In genomic region chr11:2517016-2517385, GRCh38 we compare ENCODE assay signal across 21 cellular contexts.
DNase-seq lines count a peak whose midpoint lies in the region; ATAC-seq lines count a peak whose summit lies in the region.
"Had no signal": no experiment of that assay in that cellular context is flagged by ENCODE, and none has a peak within 500 bp of the region (broad histone marks: within the 10 kb centered on the region; RNA-seq: fewer than 3 reads in every experiment).

No MANE protein-coding gene starts in this region.

- 0 out of 2 replicates have a peak, but pooled peaks cover 2% of the 10 kb centered on the region for H3K27me3 ChIP-seq in H7 (ENCODE audit: control insufficient read depth, insufficient read depth, low read length)
- H3K27me3 ChIP-seq in right cardiac atrium (ENCODE audit: control insufficient read depth, insufficient read depth) = no peaks in the 10 kb centered on the region
- H3K27me3 ChIP-seq: neutrophil had no signal

- H3K27ac ChIP-seq in right cardiac atrium (ENCODE audit: low read length) = no peak overlapping the region
- H3K27ac ChIP-seq: neutrophil had no signal

- ATAC-seq in right cardiac atrium (no peak), HG02642 (IDR thresholded peaks at IDR 0.05; ENCODE audit: poor library complexity, unreplicated experiment) (no peak)
- ATAC-seq: effector memory CD8-positive, alpha-beta T cell; mucosa of descending colon had no signal

- H3K4me3 ChIP-seq in H7 (ENCODE audit: insufficient read depth, low read depth, low read length) (no peak overlapping the region), right cardiac atrium (ENCODE audit: low read length) (no peak overlapping the region)
- H3K4me3 ChIP-seq: mucosa of descending colon had no signal

- WGBS in right cardiac atrium = 91% methylated on average over 13 of the region's 13 CpGs

- H3K4me1 ChIP-seq in right cardiac atrium (ENCODE audit: control insufficient read depth, insufficient read depth, low read length) = peaks cover 11% of the 10 kb centered on the region

- H3K9me3 ChIP-seq in right cardiac atrium (ENCODE audit: control insufficient read depth, low read length) = no peaks in the 10 kb centered on the region
- H3K9me3 ChIP-seq: mucosa of descending colon, neutrophil had no signal

- intact Hi-C loops in right cardiac atrium (cut with DNase I) = loop anchor here in 1 of 4 donors (10.0 kb wide), 1 partner anchor 222 kb away; no protein-coding TSS in a partner anchor
- intact Hi-C loops in posterior vena cava (cut with DNase I) = loop anchor here in 1 of 2 donors (10.0 kb wide), 1 partner anchor 1688 kb away; no protein-coding TSS in a partner anchor

- peak; percentile 0 for DNase-seq in activated CD4-positive, alpha-beta T cell treated with anti-CD3 and anti-CD28 coated beads for 1 hour
- no peak for DNase-seq in activated CD4-positive, alpha-beta T cell treated with anti-CD3 and anti-CD28 coated beads, Interleukin-2, amount 50 U/mL, for 4 hours
- peak; percentile 49 for DNase-seq in H7
- DNase-seq in right cardiac atrium = peak; percentile 8 to 56 (median 32)
- DNase-seq in posterior vena cava (ENCODE audit: low spot score) = peak; percentile 61
- no peak for DNase-seq in AML-193 (lab: John Stamatoyannopoulos, UW)
- no peak for DNase-seq in NCI-H1048 (lab: John Stamatoyannopoulos, UW)
- DNase-seq: activated CD4-positive, CD25-positive, alpha-beta regulatory T cell treated with anti-CD3 and anti-CD28 coated beads, Interleukin-2, amount 50 U/mL, for 72 hours; activated T-cell treated with anti-CD3 and anti-CD28 coated beads for 4 hours; C1 segment of cervical spinal cord; caudate nucleus; DMS153; GOT3; KBM-7; MV-4-11; NCI-H1930; SHP77 treated with DMSO at 0.1 percent for 48 hours had no signal

- no peaks in the 10 kb centered on the region for H3K36me3 ChIP-seq in H7 (replicated peaks; ENCODE audit: control insufficient read depth, insufficient read depth, low read length)
- H3K36me3 ChIP-seq: neutrophil had no signal

Comparison
In these comparisons a context has a peak if more than half of its experiments do, and no peak if none do; other contexts are left out.
1. DNase-seq: peak in activated CD4-positive, alpha-beta T cell treated with anti-CD3 and anti-CD28 coated beads for 1 hour (single experiment), H7 (single experiment), right cardiac atrium (3 of 3) and posterior vena cava (single experiment); none in activated CD4-positive, alpha-beta T cell treated with anti-CD3 and anti-CD28 coated beads, Interleukin-2, amount 50 U/mL, for 4 hours (0 of 2), AML-193 (0 of 2) and NCI-H1048 (single experiment).